ENCODE assay signal across 8 cellular contexts in the genomic region with DNA sequence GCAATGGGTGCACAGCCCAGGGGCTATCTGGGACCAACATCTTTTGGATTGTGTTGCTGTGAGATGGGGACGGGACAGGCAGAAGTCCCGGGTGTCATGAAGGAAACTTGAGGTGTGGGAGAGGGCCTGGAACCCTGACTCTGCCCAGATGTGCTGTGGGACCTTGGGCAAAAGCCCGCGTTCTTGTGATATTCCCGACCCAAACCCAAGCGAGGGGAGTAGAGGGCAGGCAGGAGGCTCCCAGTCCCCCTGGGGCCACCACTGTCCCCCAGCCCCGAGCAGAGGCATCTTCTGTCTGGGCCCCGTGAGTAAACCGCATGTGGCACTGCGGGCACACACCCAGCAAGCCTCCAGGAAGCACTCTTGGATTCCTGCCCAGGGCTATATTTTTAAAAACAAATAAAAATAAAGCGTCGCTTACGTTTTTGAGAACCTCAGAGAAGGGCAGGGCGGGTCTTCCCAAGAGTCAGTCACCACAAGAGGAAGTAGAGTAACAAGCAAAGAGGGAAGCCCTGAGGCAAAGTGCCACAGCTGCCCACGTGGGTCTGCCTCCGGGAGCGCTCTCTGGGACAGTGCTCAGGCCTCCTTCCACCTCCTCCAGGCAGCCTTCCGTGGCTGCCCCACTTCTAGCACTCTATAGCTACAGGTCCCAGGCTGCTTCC. TPM values are rescaled to one million over a fixed set of nuclear protein-coding genes. Genes with fewer than 3 reads are reported as not detected.
A peak's percentile ranks its signal among the peaks of the same experiment; 100 is the strongest.
DNase-seq lines count a peak whose midpoint lies in the region; ATAC-seq and TF ChIP-seq lines count a peak whose summit lies in the region.

No MANE protein-coding gene starts in this region.

- peaks cover 0 to 36% of the 10 kb centered on the region in 2 experiments for H3K27me3 ChIP-seq in mesenchymal stem cell (ENCODE audit: control insufficient read depth in 1 of 2, insufficient read depth in 1 of 2, low read length in 2 of 2)

- H2AK5ac ChIP-seq in mesenchymal stem cell (ENCODE audit: low read length, severe bottlenecking), result no peak overlapping the region

- H3K23ac ChIP-seq in mesenchymal stem cell (ENCODE audit: low read length in 2 of 2), result no peak overlapping the region

- H3K14ac ChIP-seq in mesenchymal stem cell (ENCODE audit: low read length in 2 of 2), result no peak overlapping the region

- no peaks in the 10 kb centered on the region for H3K9me3 Mint-ChIP-seq in stimulated activated effector memory CD8-positive, alpha-beta T cell treated with anti-CD3 and anti-CD28 coated beads, Interleukin-12 subunit alpha, Interleukin-12 subunit beta, amount 100 ng/mL, for 72 hours

- H3K36me3 ChIP-seq in mesenchymal stem cell (ENCODE audit: control insufficient read depth in 1 of 2, insufficient read depth in 2 of 2, low read depth in 1 of 2, low read length in 2 of 2), result peaks cover 0 to 54% of the 10 kb centered on the region in 2 experiments

- no peak overlapping the region for H2BK12ac ChIP-seq in mesenchymal stem cell (ENCODE audit: low read length in 2 of 2)

- peak overlapping the region; percentile 66 for H3K27ac ChIP-seq in VCaP
- H3K27ac ChIP-seq in mesenchymal stem cell (ENCODE audit: low read length, poor library complexity, severe bottlenecking), result no peak overlapping the region

- no peak overlapping the region for H2AFZ ChIP-seq in mesenchymal stem cell (ENCODE audit: low read depth, low read length)

- no peak overlapping the region for H2BK120ac ChIP-seq in mesenchymal stem cell (ENCODE audit: low read depth, low read length)

- H3K4me2 ChIP-seq in mesenchymal stem cell (ENCODE audit: low read length, poor library complexity, severe bottlenecking), result no peak overlapping the region

- H4K91ac ChIP-seq in mesenchymal stem cell (ENCODE audit: low read length), result no peak overlapping the region

- H2BK15ac ChIP-seq in mesenchymal stem cell (ENCODE audit: low read depth, poor library complexity, severe bottlenecking), result no peak overlapping the region

- no peak overlapping the region for H3K4me3 ChIP-seq in mesenchymal stem cell (ENCODE audit: insufficient read depth in 1 of 2, low read depth in 1 of 2, low read length in 2 of 2)

- H3K36me3 Mint-ChIP-seq in stimulated activated effector memory CD8-positive, alpha-beta T cell treated with anti-CD3 and anti-CD28 coated beads, Interleukin-12 subunit alpha, Interleukin-12 subunit beta, amount 100 ng/mL, for 72 hours, result no peaks in the 10 kb centered on the region

- no peak overlapping the region for H3K4ac ChIP-seq in mesenchymal stem cell (ENCODE audit: low read depth in 1 of 2, low read length in 2 of 2)

- H3K18ac ChIP-seq in mesenchymal stem cell (ENCODE audit: low read depth in 1 of 2, low read length in 2 of 2), result no peak overlapping the region

- no peak overlapping the region for H2BK5ac ChIP-seq in mesenchymal stem cell (ENCODE audit: low read depth, low read length, poor library complexity, severe bottlenecking)

- H3K4me3 Mint-ChIP-seq in stimulated activated effector memory CD8-positive, alpha-beta T cell treated with anti-CD3 and anti-CD28 coated beads, Interleukin-12 subunit alpha, Interleukin-12 subunit beta, amount 100 ng/mL, for 72 hours, result peak overlapping the region; percentile 72

- peaks cover 27% of the 10 kb centered on the region for H3K4me1 ChIP-seq in mesenchymal stem cell (ENCODE audit: control insufficient read depth, insufficient read depth, low read depth, low read length)

- peak overlapping the region; percentile 45 for H3K27ac Mint-ChIP-seq in stimulated activated effector memory CD8-positive, alpha-beta T cell treated with anti-CD3 and anti-CD28 coated beads, Interleukin-12 subunit alpha, Interleukin-12 subunit beta, amount 100 ng/mL, for 72 hours

- TF ChIP-seq CTCF in VCaP (conservative IDR thresholded peaks at IDR 0.05), result no peak

- no peaks in the 10 kb centered on the region for H3K9me3 ChIP-seq in mesenchymal stem cell (ENCODE audit: control insufficient read depth, low read length)

- H3K79me1 ChIP-seq in mesenchymal stem cell (replicated peaks; ENCODE audit: low read length, poor library complexity, severe bottlenecking), result peaks cover 6% of the 10 kb centered on the region

- H3K9ac ChIP-seq in mesenchymal stem cell (ENCODE audit: low read length), result no peak overlapping the region

- DNase-seq in DMS153 (lab: John Stamatoyannopoulos, UW), result peak; percentile 53
- peak; percentile 39 for DNase-seq in NCI-H1092 treated with DMSO at 0.1 percent for 48 hours (lab: John Stamatoyannopoulos, UW)
- DNase-seq in cardiac septum (ENCODE audit: low spot score), result peak; percentile 85
- no peak for DNase-seq in stimulated activated effector memory CD8-positive, alpha-beta T cell treated with anti-CD3 and anti-CD28 coated beads, Interleukin-12 subunit alpha, Interleukin-12 subunit beta, amount 100 ng/mL, for 72 hours (ENCODE audit: low spot score in 2 of 2)
- DNase-seq in NCI-H146 treated with DMSO at 0.1 percent for 48 hours (lab: John Stamatoyannopoulos, UW; ENCODE audit: unreplicated experiment), result no peak
- no peak for DNase-seq in cortex of kidney (lab: John Stamatoyannopoulos, UW)
- no peak for DNase-seq in mesenchymal stem cell

- intact Hi-C loops in cardiac septum (cut with DNase I), result no loop called here

- no peak overlapping the region for H4K8ac ChIP-seq in mesenchymal stem cell (ENCODE audit: low read length)

- ATAC-seq in stimulated activated effector memory CD8-positive, alpha-beta T cell treated with anti-CD3 and anti-CD28 coated beads, Interleukin-12 subunit alpha, Interleukin-12 subunit beta, amount 100 ng/mL, for 72 hours, result peak; percentile 6

- H3K4me1 Mint-ChIP-seq in stimulated activated effector memory CD8-positive, alpha-beta T cell treated with anti-CD3 and anti-CD28 coated beads, Interleukin-12 subunit alpha, Interleukin-12 subunit beta, amount 100 ng/mL, for 72 hours, result peaks cover 29% of the 10 kb centered on the region

- WGBS in mesenchymal stem cell, result 82% methylated on average over 18 of the region's 18 CpGs

RNA-seq across cellular contexts. Expression of a gene that starts 39.5 kb away (rescaled TPM):
- 1.2 TPM for total RNA-seq in cardiac septum
- 0.15 TPM for polyA plus RNA-seq in mesenchymal stem cell (2013, experiment 1 of 2)
- polyA plus RNA-seq in mesenchymal stem cell (2013, experiment 2 of 2), result 0.11 TPM

Comparison
In these comparisons a context has a peak if more than half of its experiments do, and no peak if none do; other contexts are left out.
1. DNase-seq: peak in DMS153 (single experiment), NCI-H1092 treated with DMSO at 0.1 percent for 48 hours (single experiment) and cardiac septum (single experiment); none in stimulated activated effector memory CD8-positive, alpha-beta T cell treated with anti-CD3 and anti-CD28 coated beads, Interleukin-12 subunit alpha, Interleukin-12 subunit beta, amount 100 ng/mL, for 72 hours (0 of 2), NCI-H146 treated with DMSO at 0.1 percent for 48 hours (single experiment), cortex of kidney (single experiment) and mesenchymal stem cell (single experiment).